36 cellular contexts compared by ENCODE assay signal in the genomic region with DNA sequence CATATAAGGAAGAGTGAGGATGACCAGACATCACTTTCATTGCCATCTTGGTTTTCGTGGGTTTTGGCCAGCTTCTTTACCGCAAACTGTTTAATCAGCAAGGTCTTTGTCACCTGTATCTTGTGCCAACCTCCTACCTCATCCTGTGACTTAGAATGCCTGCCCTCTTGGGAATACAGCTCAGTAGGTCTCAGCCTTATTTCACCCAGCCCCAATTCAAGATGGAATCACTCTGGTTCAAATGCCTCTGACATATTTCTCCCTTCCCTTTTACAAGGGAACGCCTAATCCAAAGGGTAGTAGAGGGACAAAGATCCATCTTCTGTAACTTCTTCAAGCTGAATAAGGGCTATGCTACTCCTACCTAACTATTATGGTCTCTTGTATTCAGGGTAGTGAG.
"Had no signal": no experiment of that assay in that cellular context is flagged by ENCODE, and none has a peak within 500 bp of the region (broad histone marks: within the 10 kb centered on the region; RNA-seq: fewer than 3 reads in every experiment).

No MANE protein-coding gene starts in this region.

- H3K4me3 ChIP-seq: MG63 had no signal

- H3K36me3 ChIP-seq: MG63 had no signal

- H3K27me3 ChIP-seq: MG63 had no signal

- DNase-seq: Karpas-422, Kasumi-1, MG63, MM.1S, MV-4-11, NCI-H1048, NCI-H1092, NCI-H1092 treated with DMSO at 0.1 percent for 48 hours, NCI-H1105, NCI-H1105 treated with DMSO at 0.1 percent for 48 hours, NCI-H1417 treated with DMSO at 0.1 percent for 48 hours, NCI-H1436, NCI-H1436 treated with DMSO at 0.1 percent for 48 hours, NCI-H146, NCI-H1694, NCI-H1694 treated with DMSO at 0.1 percent for 48 hours, NCI-H187, NCI-H187 treated with DMSO at 0.1 percent for 48 hours, NCI-H1930, NCI-H2029, NCI-H2029 treated with DMSO at 0.1 percent for 48 hours, NCI-H2081, NCI-H2081 treated with DMSO at 0.1 percent for 48 hours, NCI-H2107, NCI-H2171, NCI-H2171 treated with DMSO at 0.1 percent for 48 hours, NCI-H2227 treated with DMSO at 0.1 percent for 48 hours, NCI-H226, NCI-H345, NCI-H446, NCI-H446 treated with DMSO at 0.1 percent for 48 hours, NCI-H510A, NCI-H510A treated with DMSO at 0.1 percent for 48 hours, NCI-H524, NCI-H524 treated with DMSO at 0.1 percent for 48 hours, NCI-H526 had no signal
